ENCODE assay signal across 10 cellular contexts in genomic region chr10:4316166-4316810, GRCh38.
DNase-seq lines count a peak whose midpoint lies in the region; ATAC-seq and TF ChIP-seq lines count a peak whose summit lies in the region.
"Had no signal": no experiment of that assay in that cellular context is flagged by ENCODE, and none has a peak within 500 bp of the region (broad histone marks: within the 10 kb centered on the region; RNA-seq: fewer than 3 reads in every experiment).

No MANE protein-coding gene starts in this region.

- TF ChIP-seq CTCF in gastrocnemius medialis (IDR thresholded peaks at IDR 0.05 in 4 of 5, conservative IDR thresholded peaks at IDR 0.05 in 1 of 5) = peak in 1 of 5 experiments; percentile 25

- DNase-seq in EL (peak; percentile 95), amniotic epithelial cell (ENCODE audit: low read depth) (peak; percentile 9), Right ventricle myocardium superior (peak; percentile 60), gastrocnemius medialis (peak; percentile 21 to 41), NCI-H187 (lab: John Stamatoyannopoulos, UW) (no peak), NCI-H1105 (lab: John Stamatoyannopoulos, UW) (no peak)

- in situ Hi-C loops in gastrocnemius medialis (cut with MboI; ENCODE audit: low sequenced_read_pairs in 4 of 4) = no loop called here

- intact Hi-C loops in Right ventricle myocardium superior (cut with DNase I) (no loop called here), gastrocnemius medialis (cut with DNase I; ENCODE audit: low total_unique reads) (no loop called here)

- ATAC-seq in Right ventricle myocardium superior (ENCODE audit: poor library complexity) = peak; percentile 72
- peak; percentile 65 to 83 for ATAC-seq in gastrocnemius medialis
- no peak for ATAC-seq in GM19397 (IDR thresholded peaks at IDR 0.05; ENCODE audit: unreplicated experiment)
- no peak for ATAC-seq in HG03097 (IDR thresholded peaks at IDR 0.05; ENCODE audit: low FRiP score, unreplicated experiment)
- ATAC-seq: activated T-helper 17 cell treated with anti-CD3 and anti-CD28 coated beads, Interleukin-2, amount 50 U/mL, for 72 hours had no signal

- no peak for TF ChIP-seq POLR2A in gastrocnemius medialis (IDR thresholded peaks at IDR 0.05)

- H3K4me3 ChIP-seq in gastrocnemius medialis = no peak overlapping the region

- H3K4me1 ChIP-seq in gastrocnemius medialis = peaks cover 9 to 11% of the 10 kb centered on the region in 2 donors
- H3K4me1 ChIP-seq: parathyroid adenoma had no signal

- H3K9me3 ChIP-seq in gastrocnemius medialis = no peaks in the 10 kb centered on the region

- H3K36me3 ChIP-seq in gastrocnemius medialis = no peaks in the 10 kb centered on the region

- H3K27ac ChIP-seq in gastrocnemius medialis = peak overlapping the region in 3 of 4 donors; percentile 34 to 44 (median 41)
- H3K27ac ChIP-seq: parathyroid adenoma had no signal

- H3K27me3 ChIP-seq in gastrocnemius medialis = no peaks in the 10 kb centered on the region

Comparison
In these comparisons a context has a peak if more than half of its experiments do, and no peak if none do; other contexts are left out.
1. DNase-seq: peak in EL (single experiment), amniotic epithelial cell (single experiment), Right ventricle myocardium superior (single experiment) and gastrocnemius medialis (2 of 2); none in NCI-H187 (0 of 2) and NCI-H1105 (single experiment).
2. ATAC-seq: peak in Right ventricle myocardium superior (single experiment) and gastrocnemius medialis (2 of 2); none in GM19397 (single experiment) and HG03097 (single experiment).